In the genomic region with DNA sequence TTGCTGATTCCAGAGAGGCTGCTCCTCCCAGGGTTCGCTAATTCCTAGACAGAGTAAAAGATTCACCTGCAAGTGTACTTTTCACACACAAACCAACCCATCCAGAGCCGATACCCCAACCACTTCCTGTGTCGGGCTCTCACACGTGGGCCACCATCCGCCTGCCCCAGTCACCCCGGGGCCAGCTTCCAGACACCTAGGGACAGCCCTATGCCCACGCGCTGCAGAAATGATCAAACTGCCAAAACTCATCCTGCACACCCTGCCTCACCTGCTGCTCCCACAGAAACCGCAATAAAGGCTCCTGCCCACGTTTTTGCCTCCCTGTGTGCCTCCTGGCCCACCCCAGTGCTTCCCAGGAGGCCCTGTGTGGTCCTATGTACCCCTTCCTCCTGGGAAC, we compare ENCODE assay signal across 10 cellular contexts. TPM values are rescaled to one million over a fixed set of nuclear protein-coding genes. Genes with fewer than 3 reads are reported as not detected.
A peak's percentile ranks its signal among the peaks of the same experiment; 100 is the strongest.
DNase-seq lines count a peak whose midpoint lies in the region; ATAC-seq and TF ChIP-seq lines count a peak whose summit lies in the region.
"Had no signal": no experiment of that assay in that cellular context is flagged by ENCODE, and none has a peak within 500 bp of the region (broad histone marks: within the 10 kb centered on the region; RNA-seq: fewer than 3 reads in every experiment).

No MANE protein-coding gene starts in this region.

- H3K9me3 Mint-ChIP-seq in activated naive CD4-positive, alpha-beta T cell treated with anti-CD3 and anti-CD28 coated beads, Interleukin-2, amount 50 U/mL, for 24 hours = no peaks in the 10 kb centered on the region

- no peak for ATAC-seq in Right ventricle myocardium superior (ENCODE audit: poor library complexity)
- ATAC-seq in upper lobe of right lung = peak; percentile 6

- H3K4me1 ChIP-seq in spleen (peaks cover 0 to 10% (median 8%) of the 10 kb centered on the region in 6 donors), upper lobe of right lung (peaks cover 5% of the 10 kb centered on the region)

- peaks cover 29% of the 10 kb centered on the region for H3K4me1 Mint-ChIP-seq in activated naive CD4-positive, alpha-beta T cell treated with anti-CD3 and anti-CD28 coated beads, Interleukin-2, amount 50 U/mL, for 24 hours

- H3K27me3 Mint-ChIP-seq in activated naive CD4-positive, alpha-beta T cell treated with anti-CD3 and anti-CD28 coated beads, Interleukin-2, amount 50 U/mL, for 24 hours = no peaks in the 10 kb centered on the region

- H3K27me3 ChIP-seq in spleen (replicated peaks in 1 of 7) = peaks cover 0 to 12% (median 0%) of the 10 kb centered on the region in 7 donors
- no peaks in the 10 kb centered on the region for H3K27me3 ChIP-seq in upper lobe of right lung

- WGBS in spleen, 5 donors = 40 to 63% (median 61%) methylated on average over 10 of the region's 10 CpGs

- intact Hi-C loops in cardiac septum (cut with DNase I) (no loop called here), Right ventricle myocardium superior (cut with DNase I) (no loop called here), spleen (cut with DNase I; ENCODE audit: low total_unique reads) (no loop called here), upper lobe of right lung (cut with DNase I) (no loop called here)

- H3K4me3 ChIP-seq in spleen (no peak overlapping the region), upper lobe of right lung (no peak overlapping the region)

- peak; percentile 53 for DNase-seq in cardiac septum (ENCODE audit: low spot score)
- DNase-seq in Right ventricle myocardium superior = no peak
- peak; percentile 74 for DNase-seq in spleen
- DNase-seq in upper lobe of right lung = no peak
- no peak for DNase-seq in NCI-H226
- DNase-seq in RPMI8226 = no peak
- DNase-seq in NCI-H1417 treated with DMSO at 0.1 percent for 48 hours (lab: John Stamatoyannopoulos, UW) = no peak
- DNase-seq: GDM1, KBM-7 had no signal

- H3K27ac ChIP-seq in spleen = no peak overlapping the region
- no peak overlapping the region for H3K27ac ChIP-seq in upper lobe of right lung

- TF ChIP-seq POLR2A in spleen (IDR thresholded peaks at IDR 0.05) = no peak

- H3K4me3 Mint-ChIP-seq in activated naive CD4-positive, alpha-beta T cell treated with anti-CD3 and anti-CD28 coated beads, Interleukin-2, amount 50 U/mL, for 24 hours = peak overlapping the region; percentile 31

- no peak overlapping the region for H3K27ac Mint-ChIP-seq in activated naive CD4-positive, alpha-beta T cell treated with anti-CD3 and anti-CD28 coated beads, Interleukin-2, amount 50 U/mL, for 24 hours

- peaks cover 2% of the 10 kb centered on the region for H3K36me3 Mint-ChIP-seq in activated naive CD4-positive, alpha-beta T cell treated with anti-CD3 and anti-CD28 coated beads, Interleukin-2, amount 50 U/mL, for 24 hours

- H3K9me3 ChIP-seq in spleen = no peaks in the 10 kb centered on the region
- H3K9me3 ChIP-seq in upper lobe of right lung = no peaks in the 10 kb centered on the region

- TF ChIP-seq CTCF in spleen (IDR thresholded peaks at IDR 0.05 in 8 of 11, conservative IDR thresholded peaks at IDR 0.05 in 3 of 11) (no peak), upper lobe of right lung (IDR thresholded peaks at IDR 0.05) (no peak)

- H3K36me3 ChIP-seq in spleen (no peaks in the 10 kb centered on the region), upper lobe of right lung (no peaks in the 10 kb centered on the region)

RNA-seq across cellular contexts. Expression of a gene that starts 59.5 kb away (rescaled TPM):
- total RNA-seq in cardiac septum = 8.8 TPM
- total RNA-seq in Right ventricle myocardium superior = 8.9 TPM
- total RNA-seq in spleen = 10 to 100 TPM; 12.1 to 21.0 (median 17.3) TPM
- polyA plus RNA-seq in spleen = 10 to 100 TPM; 39.0 to 41.6 (median 39.6) TPM
- 16.9 TPM for total RNA-seq in upper lobe of right lung

Comparison
In these comparisons a context has a peak if more than half of its experiments do, and no peak if none do; other contexts are left out.
1. DNase-seq: peak in cardiac septum (single experiment) and spleen (single experiment); none in Right ventricle myocardium superior (single experiment), upper lobe of right lung (single experiment), NCI-H226 (single experiment), RPMI8226 (single experiment) and NCI-H1417 treated with DMSO at 0.1 percent for 48 hours (single experiment).